9 cellular contexts compared by ENCODE assay signal in genomic region chr7:92184294-92184693, GRCh38. TPM values are rescaled to one million over a fixed set of nuclear protein-coding genes. Genes with fewer than 3 reads are reported as not detected.
"Had no signal": no experiment of that assay in that cellular context is flagged by ENCODE, and none has a peak within 500 bp of the region (broad histone marks: within the 10 kb centered on the region; RNA-seq: fewer than 3 reads in every experiment).

No MANE protein-coding gene starts in this region.

RNA-seq across cellular contexts. Expression of gene LRRD1, which starts 5.4 kb away (rescaled TPM):
- total RNA-seq: PC-3, PC-9, Right ventricle myocardium inferior, Right ventricle myocardium superior, RPMI7951, SJSA1, SK-MEL-5, T-cell had no signal
- polyA plus RNA-seq: SK-N-SH had no signal
